Comparison of ENCODE assay signal across 15 cellular contexts in the genomic region with DNA sequence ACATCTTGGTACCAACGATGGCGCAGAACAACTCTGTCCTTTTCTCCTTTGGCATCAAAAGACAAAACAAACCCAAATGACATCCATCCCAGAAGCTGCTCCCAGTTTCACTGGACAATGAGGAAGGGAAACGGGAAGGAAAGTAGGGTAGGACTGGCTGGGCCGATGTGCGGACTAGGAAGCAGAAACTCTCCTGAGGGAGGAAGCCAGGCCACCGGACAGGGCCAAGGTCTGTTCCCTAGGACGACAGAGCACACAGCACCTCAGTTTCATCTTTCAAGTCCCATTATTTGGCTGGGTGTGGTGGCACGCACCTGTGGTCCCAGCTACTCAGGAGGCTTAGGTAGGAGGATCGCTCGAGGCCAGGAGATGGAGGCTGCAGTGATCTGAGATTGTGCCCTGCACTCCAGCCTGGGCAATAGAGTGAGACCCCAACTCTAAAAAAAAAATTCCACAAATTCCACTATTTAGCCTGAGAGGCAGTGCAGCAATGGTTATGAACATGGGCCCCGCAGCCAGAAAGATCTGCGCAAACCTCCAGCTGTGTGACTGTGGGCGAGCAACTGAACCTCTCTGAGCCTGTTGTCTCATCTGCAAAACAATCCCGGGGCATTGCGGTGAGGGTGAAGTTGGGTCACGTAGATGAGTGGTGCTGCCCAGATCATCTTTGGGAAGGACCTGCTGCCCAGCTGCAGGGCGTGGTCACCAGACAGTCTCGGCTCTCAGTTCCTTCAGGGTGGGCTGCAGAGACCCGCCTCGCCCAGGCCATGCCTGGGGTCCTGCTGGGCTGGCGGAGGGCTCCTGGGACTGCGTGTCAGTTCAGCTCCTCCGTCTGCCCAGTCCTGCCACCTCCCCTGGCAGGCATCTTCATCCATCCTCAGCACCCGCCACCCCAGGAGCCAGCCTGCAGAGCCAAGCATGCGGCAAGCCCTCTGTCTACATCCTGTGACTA.
"Had no signal": no experiment of that assay in that cellular context is flagged by ENCODE, and none has a peak within 500 bp of the region (broad histone marks: within the 10 kb centered on the region; RNA-seq: fewer than 3 reads in every experiment).

No MANE protein-coding gene starts in this region.

- H3K4me1 Mint-ChIP-seq: activated naive CD4-positive, alpha-beta T cell treated with anti-CD3 and anti-CD28 coated beads, Interleukin-2, amount 50 U/mL, for 24 hours had no signal

- H3K4me3 Mint-ChIP-seq: activated CD4-positive, alpha-beta T cell treated with anti-CD3 and anti-CD28 coated beads for 36 hours; activated naive CD4-positive, alpha-beta T cell treated with anti-CD3 and anti-CD28 coated beads, Interleukin-2, amount 50 U/mL, for 24 hours; endodermal cell; neural crest cell had no signal

- H3K4me1 ChIP-seq: adrenal gland, gastroesophageal sphincter, pancreas had no signal

- H3K27ac ChIP-seq: adrenal gland, cardiac muscle cell, dorsolateral prefrontal cortex, gastroesophageal sphincter, pancreas, WERI-Rb-1 had no signal

- H3K4me3 ChIP-seq: adrenal gland, cardiac muscle cell, dorsolateral prefrontal cortex, gastroesophageal sphincter, heart right ventricle, lung, pancreas had no signal

- ATAC-seq: gastroesophageal sphincter, heart right ventricle, pancreas had no signal

- H3K27ac Mint-ChIP-seq: activated naive CD4-positive, alpha-beta T cell treated with anti-CD3 and anti-CD28 coated beads, Interleukin-2, amount 50 U/mL, for 24 hours; endodermal cell had no signal

- H3K9me3 ChIP-seq: adrenal gland, gastroesophageal sphincter, heart right ventricle, pancreas had no signal

- H3K36me3 Mint-ChIP-seq: activated naive CD4-positive, alpha-beta T cell treated with anti-CD3 and anti-CD28 coated beads, Interleukin-2, amount 50 U/mL, for 24 hours had no signal

- DNase-seq: activated CD8-positive, alpha-beta memory T cell treated with anti-CD3 and anti-CD28 coated beads for 24 hours; activated T-cell treated with anti-CD3 and anti-CD28 coated beads for 4 hours; adrenal gland; dorsolateral prefrontal cortex; endodermal cell; heart right ventricle; pancreas; stimulated activated CD4-positive, alpha-beta T cell treated with anti-CD3 and anti-CD28 coated beads, Interleukin-2, amount 100 ng/mL, for 24 hours; WERI-Rb-1 had no signal

- H3K36me3 ChIP-seq: adrenal gland, cardiac muscle cell, gastroesophageal sphincter, heart right ventricle, pancreas, WERI-Rb-1 had no signal

- H3K9me3 Mint-ChIP-seq: activated naive CD4-positive, alpha-beta T cell treated with anti-CD3 and anti-CD28 coated beads, Interleukin-2, amount 50 U/mL, for 24 hours; endodermal cell; neural crest cell had no signal

- H3K27me3 ChIP-seq: adrenal gland, cardiac muscle cell, dorsolateral prefrontal cortex, pancreas had no signal
